In the genomic region with DNA sequence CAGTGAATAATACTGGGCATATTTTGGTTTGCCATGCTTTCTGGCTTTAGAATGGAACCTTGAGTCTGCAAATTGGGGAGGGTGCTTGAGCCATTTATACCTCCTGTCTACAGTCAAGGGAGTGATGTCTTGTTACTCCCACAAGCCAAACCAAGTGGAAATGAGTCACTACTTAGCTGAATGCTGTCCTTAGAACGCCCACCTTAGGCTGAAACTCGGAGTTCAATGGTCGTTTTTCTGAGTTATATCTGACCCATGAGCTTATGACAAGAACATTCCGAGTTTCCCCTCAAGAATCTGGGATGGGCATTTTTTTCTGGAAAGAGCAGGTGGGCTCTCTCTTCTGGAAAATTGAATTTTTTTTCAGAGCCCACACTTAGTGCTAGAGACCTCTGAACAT, we compare ENCODE assay signal across 21 cellular contexts. TPM values are rescaled to one million over a fixed set of nuclear protein-coding genes. Genes with fewer than 3 reads are reported as not detected.
A peak's percentile ranks its signal among the peaks of the same experiment; 100 is the strongest.
DNase-seq lines count a peak whose midpoint lies in the region; ATAC-seq, FAIRE-seq and TF ChIP-seq lines count a peak whose summit lies in the region.
"Had no signal": no experiment of that assay in that cellular context is flagged by ENCODE, and none has a peak within 500 bp of the region (broad histone marks: within the 10 kb centered on the region; RNA-seq: fewer than 3 reads in every experiment).

No MANE protein-coding gene starts in this region.

- H3K4me1 ChIP-seq in GM12878 (ENCODE audit: control insufficient read depth, insufficient read depth, low read length) (peaks cover 10% of the 10 kb centered on the region), foreskin keratinocyte (no peaks in the 10 kb centered on the region)
- H3K4me1 ChIP-seq: HAP-1 had no signal

- BruUV-seq in GM12878 (replicated peaks; lab: Mats Ljungman, UMichigan): no TSS peak

- intact Hi-C loops in GM12878 (cut with micrococcal nuclease; ENCODE audit: unreplicated experiment): no loop called here

- CTCF ChIA-PET in GM12878 (lab: Yijun Ruan, JAX): interaction anchor here (1.1 to 1.4 kb wide), 3 partner anchors 23 to 54 kb away, joined by 3 read pairs; no protein-coding TSS in a partner anchor

- H3K27me3 ChIP-seq in GM12878 (replicated peaks in 1 of 2; ENCODE audit: control insufficient read depth in 2 of 2, insufficient read depth in 2 of 2, low read length in 1 of 2) (no peaks in the 10 kb centered on the region), foreskin keratinocyte (no peaks in the 10 kb centered on the region)

- no peak for TF ChIP-seq CTCF in GM12878 (IDR thresholded peaks at IDR 0.05 in 2 of 3, conservative IDR thresholded peaks at IDR 0.05 in 1 of 3; ENCODE audit: control insufficient read depth in 2 of 3, extremely low read depth in 1 of 3, insufficient read depth in 1 of 3, low read depth in 3 of 3, low read length in 3 of 3)
- no peak for TF ChIP-seq CTCF in foreskin keratinocyte (conservative IDR thresholded peaks at IDR 0.05)

- no peaks in the 10 kb centered on the region for H4K20me1 ChIP-seq in GM12878 (ENCODE audit: control insufficient read depth, insufficient read depth)

- no peak for TF ChIP-seq POLR2A in GM12892 (IDR thresholded peaks at IDR 0.05; ENCODE audit: low read depth, low read length)
- no peak for TF ChIP-seq POLR2A in GM12878 (IDR thresholded peaks at IDR 0.05; ENCODE audit: low read depth, low read length)

- no peaks in the 10 kb centered on the region for H3K36me3 ChIP-seq in GM12878 (ENCODE audit: control insufficient read depth in 2 of 2, insufficient read depth in 2 of 2, low read length in 1 of 2)
- H3K36me3 ChIP-seq: HAP-1 had no signal

- DNase-seq in COLO829 (ENCODE audit: low spot score) (peak; percentile 79), GM12892 (ENCODE audit: insufficient read length) (no peak), LHCN-M2 (ENCODE audit: low read depth) (peak; percentile 1), GM12878 (ENCODE audit: low read depth, low spot score) (no peak), foreskin keratinocyte (no peak), dermis blood vessel endothelial cell (no peak)
- DNase-seq: CD4-positive, alpha-beta T cell; DMS153; KBM-7; MV-4-11; NCI-H1694 treated with DMSO at 0.1 percent for 48 hours; NCI-H524; NCI-H82; RPMI8226; SHP77 treated with DMSO at 0.1 percent for 48 hours had no signal

- H3K4me3 ChIP-seq in GM12878: no peak overlapping the region
- H3K4me3 ChIP-seq: HAP-1 had no signal

- H3K9me3 ChIP-seq in GM12878 (replicated peaks; ENCODE audit: control insufficient read depth, insufficient read depth, low read length): peaks cover 3% of the 10 kb centered on the region
- H3K9me3 ChIP-seq: HAP-1 had no signal

- no peak for ATAC-seq in GM12878
- ATAC-seq in GM18873 (IDR thresholded peaks at IDR 0.05; ENCODE audit: low FRiP score, unreplicated experiment): no peak
- ATAC-seq in foreskin keratinocyte: no peak
- ATAC-seq in HG02678 (IDR thresholded peaks at IDR 0.05; ENCODE audit: unreplicated experiment): no peak
- ATAC-seq: SK-N-SH treated with all-trans-retinoic acid at 6 μM for 48 hours had no signal

- RAD21 ChIA-PET in GM12878 (lab: Charles Lee; ENCODE audit: unreplicated experiment): interaction anchor here (0.6 kb wide), 1 partner anchor 52 kb away, joined by 3 read pairs; no protein-coding TSS in a partner anchor

- no peak overlapping the region for H3K4me2 ChIP-seq in GM12878 (ENCODE audit: control insufficient read depth, insufficient read depth)

- TF ChIP-seq RAD21 in GM12878 (IDR thresholded peaks at IDR 0.05; ENCODE audit: insufficient read depth, low read depth, low read length): no peak

- 1% methylated on average over 4 of the region's 4 CpGs for WGBS in GM12878 (ENCODE audit: insufficient coverage, insufficient replicate concordance, low lambda C conversion rate, missing lambda C conversion rate)

- no peak for TF ChIP-seq EP300 in GM12878 (IDR thresholded peaks at IDR 0.05; ENCODE audit: borderline replicate concordance in 1 of 2, control insufficient read depth in 1 of 2, low read depth in 2 of 2, low read length in 2 of 2)

- POLR2A ChIA-PET in GM12878 (lab: Charles Lee): no interaction called here

- H3K9ac ChIP-seq in GM12878 (ENCODE audit: control insufficient read depth, insufficient read depth, low read length): no peak overlapping the region

- H3K27ac ChIP-seq in GM12878 (ENCODE audit: control insufficient read depth, insufficient read depth) (no peak overlapping the region), foreskin keratinocyte (no peak overlapping the region)

- FAIRE-seq in GM12892 (lab: Jason Lieb, UNC) (peak; percentile 83), GM12878 (lab: Jason Lieb, UNC) (no peak)
- FAIRE-seq: A204.1 had no signal

- H3K79me2 ChIP-seq in GM12878 (ENCODE audit: control insufficient read depth, insufficient read depth, low read length): no peaks in the 10 kb centered on the region

- no peak overlapping the region for H2AFZ ChIP-seq in GM12878 (ENCODE audit: control insufficient read depth, low read depth, low read length)

- SMC1A ChIA-PET in GM12878 (lab: Charles Lee; ENCODE audit: uncharacterized antibody, unreplicated experiment): interaction anchor here (1.0 to 1.9 kb wide), 3 partner anchors 30 to 39 kb away, joined by 5 read pairs; no protein-coding TSS in a partner anchor

- in situ Hi-C loops in GM12878 (cut with MboI): no loop called here

TF ChIP-seq in GM12878, 131 proteins besides CTCF, POLR2A, EP300 and RAD21 (continues in another document):
- TF ChIP-seq HDAC2 (IDR thresholded peaks at IDR 0.05) (no peak), ETV6 (conservative IDR thresholded peaks at IDR 0.05 in 1 of 2, IDR thresholded peaks at IDR 0.05 in 1 of 2; ENCODE audit: borderline replicate concordance in 1 of 2, low read depth in 1 of 2) (no peak), ZNF217 (IDR thresholded peaks at IDR 0.05) (no peak), BCL11A (IDR thresholded peaks at IDR 0.05; ENCODE audit: low read depth, low read length) (peak; percentile 90), NBN (IDR thresholded peaks at IDR 0.05) (no peak), ATF7 (IDR thresholded peaks at IDR 0.05; ENCODE audit: low read depth) (peak; percentile 45), CREM (IDR thresholded peaks at IDR 0.05; ENCODE audit: low read depth) (peak; percentile 55)
- TF ChIP-seq, protein P1, sequence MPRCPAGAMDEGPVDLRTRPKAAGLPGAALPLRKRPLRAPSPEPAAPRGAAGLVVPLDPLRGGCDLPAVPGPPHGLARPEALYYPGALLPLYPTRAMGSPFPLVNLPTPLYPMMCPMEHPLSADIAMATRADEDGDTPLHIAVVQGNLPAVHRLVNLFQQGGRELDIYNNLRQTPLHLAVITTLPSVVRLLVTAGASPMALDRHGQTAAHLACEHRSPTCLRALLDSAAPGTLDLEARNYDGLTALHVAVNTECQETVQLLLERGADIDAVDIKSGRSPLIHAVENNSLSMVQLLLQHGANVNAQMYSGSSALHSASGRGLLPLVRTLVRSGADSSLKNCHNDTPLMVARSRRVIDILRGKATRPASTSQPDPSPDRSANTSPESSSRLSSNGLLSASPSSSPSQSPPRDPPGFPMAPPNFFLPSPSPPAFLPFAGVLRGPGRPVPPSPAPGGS (IDR thresholded peaks at IDR 0.05; ENCODE audit: borderline replicate concordance, insufficient read depth, low read depth, low read length, poor library complexity, severe bottlenecking): peak; percentile 22
- TF ChIP-seq, protein P2, sequence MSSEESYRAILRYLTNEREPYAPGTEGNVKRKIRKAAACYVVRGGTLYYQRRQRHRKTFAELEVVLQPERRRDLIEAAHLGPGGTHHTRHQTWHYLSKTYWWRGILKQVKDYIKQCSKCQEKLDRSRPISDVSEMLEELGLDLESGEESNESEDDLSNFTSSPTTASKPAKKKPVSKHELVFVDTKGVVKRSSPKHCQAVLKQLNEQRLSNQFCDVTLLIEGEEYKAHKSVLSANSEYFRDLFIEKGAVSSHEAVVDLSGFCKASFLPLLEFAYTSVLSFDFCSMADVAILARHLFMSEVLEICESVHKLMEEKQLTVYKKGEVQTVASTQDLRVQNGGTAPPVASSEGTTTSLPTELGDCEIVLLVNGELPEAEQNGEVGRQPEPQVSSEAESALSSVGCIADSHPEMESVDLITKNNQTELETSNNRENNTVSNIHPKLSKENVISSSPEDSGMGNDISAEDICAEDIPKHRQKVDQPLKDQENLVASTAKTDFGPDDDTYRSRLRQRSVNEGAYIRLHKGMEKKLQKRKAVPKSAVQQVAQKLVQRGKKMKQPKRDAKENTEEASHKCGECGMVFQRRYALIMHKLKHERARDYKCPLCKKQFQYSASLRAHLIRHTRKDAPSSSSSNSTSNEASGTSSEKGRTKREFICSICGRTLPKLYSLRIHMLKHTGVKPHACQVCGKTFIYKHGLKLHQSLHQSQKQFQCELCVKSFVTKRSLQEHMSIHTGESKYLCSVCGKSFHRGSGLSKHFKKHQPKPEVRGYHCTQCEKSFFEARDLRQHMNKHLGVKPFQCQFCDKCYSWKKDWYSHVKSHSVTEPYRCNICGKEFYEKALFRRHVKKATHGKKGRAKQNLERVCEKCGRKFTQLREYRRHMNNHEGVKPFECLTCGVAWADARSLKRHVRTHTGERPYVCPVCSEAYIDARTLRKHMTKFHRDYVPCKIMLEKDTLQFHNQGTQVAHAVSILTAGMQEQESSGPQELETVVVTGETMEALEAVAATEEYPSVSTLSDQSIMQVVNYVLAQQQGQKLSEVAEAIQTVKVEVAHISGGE (CRISPR knock-in tag; IDR thresholded peaks at IDR 0.05): no peak

RNA-seq across cellular contexts. Expression of a gene that starts 17.4 kb away (rescaled TPM):
- not detected for polyA plus RNA-seq in GM12892 (2012; ENCODE audit: missing spikeins)
- total RNA-seq in LHCN-M2 (2014; rRNA removed) (0.06 TPM in 1 of 2 replicates, not detected in the other), GM12878 (2014; rRNA removed) (0.11 and 0.22 TPM in 2 replicates), GM12878 (2014; rRNA removed; fragmentation: Illumina TruSeq; extraction: Trizol) (0.18 TPM in 2 replicates), GM12878 (2021) (0.26 and 0.32 TPM in 2 replicates), foreskin keratinocyte (not detected in 2 replicates), dermis blood vessel endothelial cell (not detected in 2 replicates)
- 0.09 TPM for polyA plus RNA-seq in LHCN-M2 (2012)
- not detected in 2 replicates for total RNA-seq in GM12878 (2013; cell fraction: nucleolus; rRNA removed)
- not detected for polyA plus RNA-seq in GM12878 (2011; ENCODE audit: low read depth)
- polyA plus RNA-seq in GM12878 (2011; rRNA removed) (0.18 and 0.23 TPM in 2 replicates), GM12878 (2014; fragmentation: Illumina TruSeq; extraction: Trizol) (0.13 and 0.21 TPM in 2 replicates), GM12878 (2014; fragmentation: Nextera tagmentation; extraction: Ambion mirVana) (under 1 TPM; 0.05 to 0.09 TPM), GM12878 (2014; rRNA removed) (0.04 and 0.18 TPM in 2 replicates), GM12878 (2016; fragmentation: Nextera tagmentation; extraction: Ambion mirVana) (under 1 TPM in 1 of 2 experiments, not detected in 1; 0.28 TPM), foreskin keratinocyte (not detected in 2 replicates)
- 0.03 and 0.08 TPM in 2 replicates for polyA plus RNA-seq in GM12878 (2011; cell fraction: cytosol; rRNA removed)
- 0.06 TPM in 2 replicates for polyA plus RNA-seq in GM12878 (2011; cell fraction: nucleus; rRNA removed)
- polyA plus RNA-seq in GM12878 (2012): 0.07 TPM in 1 of 2 replicates, not detected in the other
- polyA minus RNA-seq in GM12878 (2011; rRNA and poly(A)+ RNA removed): 0.22 and 0.36 TPM in 2 replicates
- polyA minus RNA-seq in GM12878 (2011; cell fraction: cytosol; rRNA and poly(A)+ RNA removed): 0.27 TPM in 1 of 2 replicates, not detected in the other
- 0.12 TPM in 1 of 2 replicates, not detected in the other for polyA minus RNA-seq in GM12878 (2011; cell fraction: nucleus; rRNA and poly(A)+ RNA removed)
- total RNA-seq: CD4-positive, alpha-beta T cell had no signal
- polyA plus RNA-seq: BJ had no signal

Comparison
In these comparisons a context has a peak if more than half of its experiments do, and no peak if none do; other contexts are left out.
1. DNase-seq: peak in COLO829 (single experiment) and LHCN-M2 (single experiment); none in GM12892 (single experiment), GM12878 (single experiment), foreskin keratinocyte (0 of 2) and dermis blood vessel endothelial cell (single experiment).